1 cellular context compared by ENCODE assay signal in the genomic region with DNA sequence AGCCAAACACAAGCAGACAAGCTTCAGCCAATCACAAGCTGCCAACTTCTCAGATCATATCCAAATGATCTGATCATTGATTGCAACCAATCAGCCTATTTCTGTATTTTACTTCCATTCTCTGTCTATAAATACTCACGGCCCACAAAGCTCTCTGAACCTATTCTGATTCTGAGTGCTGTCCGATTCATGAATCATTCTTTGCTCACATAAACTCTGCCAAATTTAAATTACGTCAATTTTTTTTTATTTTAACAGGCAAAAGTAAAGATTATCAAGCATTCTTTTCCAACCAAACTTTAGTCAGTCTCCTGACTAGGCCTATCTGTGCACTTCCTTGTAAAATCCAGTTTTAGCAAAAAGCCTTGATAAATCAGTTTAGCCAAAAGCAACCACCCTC.
TF ChIP-seq lines count a peak whose summit lies in the region.

No MANE protein-coding gene starts in this region.

TF ChIP-seq in K562, 482 proteins besides CTCF, POLR2A, EP300 and RAD21:
- no peak for TF ChIP-seq ZNF232 (CRISPR knock-in tag; IDR thresholded peaks at IDR 0.05)
- TF ChIP-seq BCL6 (CRISPR knock-in tag; IDR thresholded peaks at IDR 0.05), result no peak
- TF ChIP-seq TAL1 (IDR thresholded peaks at IDR 0.05), result no peak
- no peak for TF ChIP-seq NCOR1 (IDR thresholded peaks at IDR 0.05)
- TF ChIP-seq, protein P1, sequence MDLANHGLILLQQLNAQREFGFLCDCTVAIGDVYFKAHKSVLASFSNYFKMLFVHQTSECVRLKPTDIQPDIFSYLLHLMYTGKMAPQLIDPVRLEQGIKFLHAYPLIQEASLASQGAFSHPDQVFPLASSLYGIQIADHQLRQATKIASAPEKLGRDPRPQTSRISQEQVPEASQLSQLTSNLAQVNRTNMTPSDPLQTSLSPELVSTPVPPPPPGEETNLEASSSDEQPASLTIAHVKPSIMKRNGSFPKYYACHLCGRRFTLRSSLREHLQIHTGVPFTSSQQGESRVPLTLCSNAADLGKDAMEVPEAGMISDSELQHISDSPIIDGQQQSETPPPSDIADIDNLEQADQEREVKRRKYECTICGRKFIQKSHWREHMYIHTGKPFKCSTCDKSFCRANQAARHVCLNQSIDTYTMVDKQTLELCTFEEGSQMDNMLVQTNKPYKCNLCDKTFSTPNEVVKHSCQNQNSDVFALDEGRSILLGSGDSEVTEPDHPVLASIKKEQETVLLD (IDR thresholded peaks at IDR 0.05), result no peak
- no peak for TF ChIP-seq HCFC1 (IDR thresholded peaks at IDR 0.05; ENCODE audit: low read depth, low read length)
- TF ChIP-seq PHB2 (IDR thresholded peaks at IDR 0.05; ENCODE audit: low read depth), result no peak
- no peak for TF ChIP-seq HMGN3 (IDR thresholded peaks at IDR 0.05; ENCODE audit: borderline replicate concordance, extremely low read depth, insufficient read length, low read depth, low read length)
- TF ChIP-seq, protein P2, sequence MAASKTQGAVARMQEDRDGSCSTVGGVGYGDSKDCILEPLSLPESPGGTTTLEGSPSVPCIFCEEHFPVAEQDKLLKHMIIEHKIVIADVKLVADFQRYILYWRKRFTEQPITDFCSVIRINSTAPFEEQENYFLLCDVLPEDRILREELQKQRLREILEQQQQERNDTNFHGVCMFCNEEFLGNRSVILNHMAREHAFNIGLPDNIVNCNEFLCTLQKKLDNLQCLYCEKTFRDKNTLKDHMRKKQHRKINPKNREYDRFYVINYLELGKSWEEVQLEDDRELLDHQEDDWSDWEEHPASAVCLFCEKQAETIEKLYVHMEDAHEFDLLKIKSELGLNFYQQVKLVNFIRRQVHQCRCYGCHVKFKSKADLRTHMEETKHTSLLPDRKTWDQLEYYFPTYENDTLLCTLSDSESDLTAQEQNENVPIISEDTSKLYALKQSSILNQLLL (CRISPR knock-in tag; IDR thresholded peaks at IDR 0.05; ENCODE audit: borderline replicate concordance), result no peak
- TF ChIP-seq NONO (IDR thresholded peaks at IDR 0.05; ENCODE audit: low read depth in 2 of 2, low read length in 1 of 2), result no peak
- TF ChIP-seq CREBBP (IDR thresholded peaks at IDR 0.05; ENCODE audit: low read depth, low read length), result no peak
- TF ChIP-seq ZC3H4 (CRISPR knock-in tag; IDR thresholded peaks at IDR 0.05; ENCODE audit: borderline replicate concordance), result no peak
- no peak for TF ChIP-seq NUFIP1 (IDR thresholded peaks at IDR 0.05; ENCODE audit: partially characterized antibody)
- no peak for TF ChIP-seq NEUROD1 (IDR thresholded peaks at IDR 0.05; ENCODE audit: borderline replicate concordance, low read depth, low read length, partially characterized antibody)
- no peak for TF ChIP-seq SETDB1 (IDR thresholded peaks at IDR 0.05; ENCODE audit: low read length)
- no peak for TF ChIP-seq FOSL1 (tag; conservative IDR thresholded peaks at IDR 0.05)
